In the genomic region with DNA sequence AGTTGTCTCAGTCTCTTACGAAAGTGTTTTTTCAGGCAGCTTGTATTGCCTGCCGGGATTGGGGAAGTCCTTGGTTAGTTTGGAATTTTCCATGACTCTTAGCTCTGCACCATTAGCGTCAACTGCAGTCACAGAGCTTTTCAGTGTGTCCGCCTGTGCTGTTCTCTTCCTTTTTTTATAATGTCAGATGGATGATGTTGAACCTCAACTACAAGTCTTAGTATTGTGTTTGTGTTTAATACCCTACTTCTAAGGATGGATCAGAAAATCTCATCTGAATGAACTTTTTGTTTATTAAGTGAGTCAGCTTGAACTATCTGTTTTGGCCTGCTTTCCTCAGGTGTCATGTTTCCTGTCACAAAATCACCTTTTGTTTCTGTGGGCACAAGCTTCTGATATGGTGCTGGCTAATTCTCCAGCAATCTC, we compare ENCODE assay signal across 9 cellular contexts. TPM values are rescaled to one million over a fixed set of nuclear protein-coding genes. Genes with fewer than 3 reads are reported as not detected.
DNase-seq lines count a peak whose midpoint lies in the region; ATAC-seq lines count a peak whose summit lies in the region.
"Had no signal": no experiment of that assay in that cellular context is flagged by ENCODE, and none has a peak within 500 bp of the region (broad histone marks: within the 10 kb centered on the region; RNA-seq: fewer than 3 reads in every experiment).

No MANE protein-coding gene starts in this region.

- peak overlapping the region; percentile 38 for H3K27ac Mint-ChIP-seq in activated naive CD8-positive, alpha-beta T cell treated with anti-CD3 and anti-CD28 coated beads, Interleukin-2, amount 10 ng/mL, durations not matched to agents 7 days and 5 days
- H3K27ac Mint-ChIP-seq in activated CD4-positive, alpha-beta T cell treated with anti-CD3 and anti-CD28 coated beads, Interleukin-2, amount 10 ng/mL, durations not matched to agents 7 days and 5 days = no peak overlapping the region

- H3K4me3 Mint-ChIP-seq in activated naive CD8-positive, alpha-beta T cell treated with anti-CD3 and anti-CD28 coated beads, Interleukin-2, amount 10 ng/mL, durations not matched to agents 7 days and 5 days = no peak overlapping the region
- H3K4me3 Mint-ChIP-seq in activated CD4-positive, alpha-beta T cell treated with anti-CD3 and anti-CD28 coated beads, Interleukin-2, amount 10 ng/mL, durations not matched to agents 7 days and 5 days = no peak overlapping the region

- peaks cover 17% of the 10 kb centered on the region for H3K36me3 Mint-ChIP-seq in activated naive CD8-positive, alpha-beta T cell treated with anti-CD3 and anti-CD28 coated beads, Interleukin-2, amount 10 ng/mL, durations not matched to agents 7 days and 5 days
- peaks cover 33% of the 10 kb centered on the region for H3K36me3 Mint-ChIP-seq in activated CD4-positive, alpha-beta T cell treated with anti-CD3 and anti-CD28 coated beads, Interleukin-2, amount 10 ng/mL, durations not matched to agents 7 days and 5 days (ENCODE audit: low read depth)

- no peaks in the 10 kb centered on the region for H3K9me3 ChIP-seq in skeletal muscle satellite cell (replicated peaks; ENCODE audit: low read length)

- peaks cover 14% of the 10 kb centered on the region for H3K4me1 ChIP-seq in skeletal muscle satellite cell (ENCODE audit: control insufficient read depth, insufficient read depth, low read length)

- no peaks in the 10 kb centered on the region for H3K27me3 Mint-ChIP-seq in activated naive CD8-positive, alpha-beta T cell treated with anti-CD3 and anti-CD28 coated beads, Interleukin-2, amount 10 ng/mL, durations not matched to agents 7 days and 5 days
- no peaks in the 10 kb centered on the region for H3K27me3 Mint-ChIP-seq in activated CD4-positive, alpha-beta T cell treated with anti-CD3 and anti-CD28 coated beads, Interleukin-2, amount 10 ng/mL, durations not matched to agents 7 days and 5 days

- CTCF ChIA-PET in activated CD4-positive, alpha-beta T cell treated with anti-CD3 and anti-CD28 coated beads, Interleukin-2, amount 10 ng/mL, durations not matched to agents 7 days and 5 days (lab: Charles Lee) = interaction anchor here (0.5 to 0.8 kb wide), 3 partner anchors 34 to 233 kb away, joined by 3 read pairs; no protein-coding TSS in a partner anchor

- peaks cover 8% of the 10 kb centered on the region for H3K36me3 ChIP-seq in skeletal muscle satellite cell (ENCODE audit: insufficient read depth, low read length)

- H3K4me1 Mint-ChIP-seq in activated naive CD8-positive, alpha-beta T cell treated with anti-CD3 and anti-CD28 coated beads, Interleukin-2, amount 10 ng/mL, durations not matched to agents 7 days and 5 days = peaks cover 18% of the 10 kb centered on the region
- peaks cover 25% of the 10 kb centered on the region for H3K4me1 Mint-ChIP-seq in activated CD4-positive, alpha-beta T cell treated with anti-CD3 and anti-CD28 coated beads, Interleukin-2, amount 10 ng/mL, durations not matched to agents 7 days and 5 days

- H3K9ac ChIP-seq in skeletal muscle satellite cell (ENCODE audit: low read depth, low read length) = peak overlapping the region; percentile 4

- no peaks in the 10 kb centered on the region for H3K9me3 Mint-ChIP-seq in activated naive CD8-positive, alpha-beta T cell treated with anti-CD3 and anti-CD28 coated beads, Interleukin-2, amount 10 ng/mL, durations not matched to agents 7 days and 5 days
- H3K9me3 Mint-ChIP-seq in activated CD4-positive, alpha-beta T cell treated with anti-CD3 and anti-CD28 coated beads, Interleukin-2, amount 10 ng/mL, durations not matched to agents 7 days and 5 days = no peaks in the 10 kb centered on the region

- H3K4me2 ChIP-seq in skeletal muscle satellite cell (ENCODE audit: low read length) = peak overlapping the region; percentile 30

- intact Hi-C loops in left ventricle myocardium superior (cut with micrococcal nuclease) = no loop called here

- POLR2A ChIA-PET in activated naive CD8-positive, alpha-beta T cell treated with anti-CD3 and anti-CD28 coated beads, Interleukin-2, amount 10 ng/mL, durations not matched to agents 7 days and 5 days (lab: Charles Lee) = interaction anchor here (0.7 kb wide), 1 partner anchor 33 kb away, joined by 4 read pairs; the partner anchor contains the start of gene ATP6V0E1
- POLR2A ChIA-PET in activated CD4-positive, alpha-beta T cell treated with anti-CD3 and anti-CD28 coated beads, Interleukin-2, amount 10 ng/mL, durations not matched to agents 7 days and 5 days (lab: Charles Lee) = no interaction called here

- ATAC-seq in activated naive CD8-positive, alpha-beta T cell treated with anti-CD3 and anti-CD28 coated beads, Interleukin-2, amount 10 ng/mL, durations not matched to agents 7 days and 5 days (ENCODE audit: low read depth) = no peak
- ATAC-seq in left ventricle myocardium superior = peak; percentile 81
- ATAC-seq in HG02763 (IDR thresholded peaks at IDR 0.05; ENCODE audit: unreplicated experiment) = no peak

- peak; percentile 12 for DNase-seq in NCI-H146 (lab: John Stamatoyannopoulos, UW)
- DNase-seq in NCI-H146 treated with DMSO at 0.1 percent for 48 hours (lab: John Stamatoyannopoulos, UW; ENCODE audit: unreplicated experiment) = no peak
- no peak for DNase-seq in activated naive CD8-positive, alpha-beta T cell treated with anti-CD3 and anti-CD28 coated beads, Interleukin-2, amount 10 ng/mL, durations not matched to agents 7 days and 5 days
- no peak for DNase-seq in left ventricle myocardium superior
- DNase-seq in OCI-M2 (lab: John Stamatoyannopoulos, UW; ENCODE audit: unreplicated experiment) = no peak
- DNase-seq in activated CD4-positive, alpha-beta T cell treated with anti-CD3 and anti-CD28 coated beads, Interleukin-2, amount 10 ng/mL, durations not matched to agents 7 days and 5 days = no peak

- no peak overlapping the region for H3K4me3 ChIP-seq in skeletal muscle satellite cell (ENCODE audit: low read length)
- H3K4me3 ChIP-seq: SK-N-MC had no signal

- no peaks in the 10 kb centered on the region for H3K27me3 ChIP-seq in skeletal muscle satellite cell (ENCODE audit: control insufficient read depth, insufficient read depth, low read length)

RNA-seq across cellular contexts. Expression of gene ATP6V0E1, which starts 33.1 kb away (rescaled TPM):
- 100 to 1,000 TPM; 131 to 142 TPM for total RNA-seq in activated naive CD8-positive, alpha-beta T cell treated with anti-CD3 and anti-CD28 coated beads, Interleukin-2, amount 10 ng/mL, durations not matched to agents 7 days and 5 days
- 153 TPM for total RNA-seq in left ventricle myocardium superior
- total RNA-seq in skeletal muscle satellite cell (2012; rRNA removed) = 162 and 237 TPM in 2 replicates
- total RNA-seq in activated CD4-positive, alpha-beta T cell treated with anti-CD3 and anti-CD28 coated beads, Interleukin-2, amount 10 ng/mL, durations not matched to agents 7 days and 5 days = 100 to 1,000 TPM; 168 to 192 TPM

RNA-seq across cellular contexts. Expression of gene CREBRF, which starts 39.5 kb away (rescaled TPM):
- 10 to 100 TPM; 39.3 to 40.4 TPM for total RNA-seq in activated naive CD8-positive, alpha-beta T cell treated with anti-CD3 and anti-CD28 coated beads, Interleukin-2, amount 10 ng/mL, durations not matched to agents 7 days and 5 days
- 28.3 TPM for total RNA-seq in left ventricle myocardium superior
- total RNA-seq in skeletal muscle satellite cell (2012; rRNA removed) = 6.1 and 8.1 TPM in 2 replicates
- 10 to 100 TPM; 17.1 to 18.7 TPM for total RNA-seq in activated CD4-positive, alpha-beta T cell treated with anti-CD3 and anti-CD28 coated beads, Interleukin-2, amount 10 ng/mL, durations not matched to agents 7 days and 5 days

RNA-seq across cellular contexts. Expression of gene RPL26L1, which starts 57.4 kb away (rescaled TPM):
- 10 to 100 TPM; 24.1 to 33.6 TPM for total RNA-seq in activated naive CD8-positive, alpha-beta T cell treated with anti-CD3 and anti-CD28 coated beads, Interleukin-2, amount 10 ng/mL, durations not matched to agents 7 days and 5 days
- total RNA-seq in left ventricle myocardium superior = 22.3 TPM
- total RNA-seq in skeletal muscle satellite cell (2012; rRNA removed) = 67.7 and 73.2 TPM in 2 replicates
- 10 to 100 TPM; 39.9 to 44.3 TPM for total RNA-seq in activated CD4-positive, alpha-beta T cell treated with anti-CD3 and anti-CD28 coated beads, Interleukin-2, amount 10 ng/mL, durations not matched to agents 7 days and 5 days
